In genomic region chrX:2262679-2263055, GRCh38 we compare ENCODE assay signal across 20 cellular contexts.
A peak's percentile ranks its signal among the peaks of the same experiment; 100 is the strongest.
DNase-seq lines count a peak whose midpoint lies in the region; ATAC-seq, FAIRE-seq and TF ChIP-seq lines count a peak whose summit lies in the region.
"Had no signal": no experiment of that assay in that cellular context is flagged by ENCODE, and none has a peak within 500 bp of the region (broad histone marks: within the 10 kb centered on the region; RNA-seq: fewer than 3 reads in every experiment).

No MANE protein-coding gene starts in this region.

- H4K20me1 ChIP-seq in GM12878 (ENCODE audit: control insufficient read depth, insufficient read depth): no peaks in the 10 kb centered on the region

- no peak for FAIRE-seq in GM12878 (lab: Jason Lieb, UNC)
- FAIRE-seq: urothelium cell line had no signal

- POLR2A ChIA-PET in GM12878 (lab: Charles Lee): no interaction called here

- H2AFZ ChIP-seq in GM12878 (ENCODE audit: control insufficient read depth, low read depth, low read length): no peak overlapping the region

- TF ChIP-seq CTCF in GM12878 (IDR thresholded peaks at IDR 0.05 in 2 of 3, conservative IDR thresholded peaks at IDR 0.05 in 1 of 3; ENCODE audit: control insufficient read depth in 2 of 3, extremely low read depth in 1 of 3, insufficient read depth in 1 of 3, low read depth in 3 of 3, low read length in 3 of 3): no peak
- no peak for TF ChIP-seq CTCF in lung (IDR thresholded peaks at IDR 0.05; ENCODE audit: control extremely low read depth, extremely low read depth)
- TF ChIP-seq CTCF in sigmoid colon (IDR thresholded peaks at IDR 0.05): no peak
- TF ChIP-seq CTCF in ascending aorta (IDR thresholded peaks at IDR 0.05): no peak

- peak; percentile 57 for DNase-seq in ELF-1 (ENCODE audit: low read depth, low spot score)
- DNase-seq in GM12878 (ENCODE audit: low read depth, low spot score): no peak
- no peak for DNase-seq in lung (ENCODE audit: low spot score)
- DNase-seq in sigmoid colon: peak; percentile 63
- no peak for DNase-seq in MV-4-11 (lab: John Stamatoyannopoulos, UW)
- DNase-seq in ascending aorta (ENCODE audit: low spot score in 2 of 2): no peak
- DNase-seq in left colon: no peak
- DNase-seq: activated CD4-positive, alpha-beta T cell treated with anti-CD3 and anti-CD28 coated beads for 1 hour; activated CD8-positive, alpha-beta memory T cell treated with anti-CD3 and anti-CD28 coated beads, Interleukin-2, amount 10 ng/mL, durations not matched to agents 7 days and 5 days; effector memory CD4-positive, alpha-beta T cell; EL; NCI-H1417 treated with DMSO at 0.1 percent for 48 hours; NCI-H2171 treated with DMSO at 0.1 percent for 48 hours; NCI-H748 treated with DMSO at 0.1 percent for 48 hours; OCI-M1; SJCRH30; T-helper 9 cell had no signal

- no peak for TF ChIP-seq EP300 in GM12878 (IDR thresholded peaks at IDR 0.05; ENCODE audit: borderline replicate concordance in 1 of 2, control insufficient read depth in 1 of 2, low read depth in 2 of 2, low read length in 2 of 2)
- TF ChIP-seq EP300 in sigmoid colon (IDR thresholded peaks at IDR 0.05): no peak

- H3K27me3 ChIP-seq in GM12878 (replicated peaks in 1 of 2; ENCODE audit: control insufficient read depth in 2 of 2, insufficient read depth in 2 of 2, low read length in 1 of 2) (no peaks in the 10 kb centered on the region), lung (ENCODE audit: control insufficient read depth, insufficient read depth) (no peaks in the 10 kb centered on the region), sigmoid colon (no peaks in the 10 kb centered on the region), ascending aorta (no peaks in the 10 kb centered on the region)
- H3K27me3 ChIP-seq: cardiac muscle cell, SJCRH30 had no signal

- H3K9ac ChIP-seq in GM12878 (ENCODE audit: control insufficient read depth, insufficient read depth, low read length): no peak overlapping the region

- no peak for TF ChIP-seq RAD21 in GM12878 (IDR thresholded peaks at IDR 0.05; ENCODE audit: insufficient read depth, low read depth, low read length)

- no peak overlapping the region for H3K4me2 ChIP-seq in GM12878 (ENCODE audit: control insufficient read depth, insufficient read depth)

- H3K4me1 ChIP-seq in GM12878 (ENCODE audit: control insufficient read depth, insufficient read depth, low read length) (no peaks in the 10 kb centered on the region; the same call in 1 of the 2 replicates), lung (ENCODE audit: control insufficient read depth in 2 of 2, insufficient read depth in 2 of 2, low read length in 2 of 2) (peaks cover 0 to 1% of the 10 kb centered on the region in 2 donors), sigmoid colon (peaks cover 0 to 11% (median 7%) of the 10 kb centered on the region in 4 donors), ascending aorta (no peaks in the 10 kb centered on the region)
- H3K4me1 ChIP-seq: SJCRH30 had no signal

- no peak overlapping the region for H3K4me3 ChIP-seq in GM12878
- no peak overlapping the region for H3K4me3 ChIP-seq in lung
- H3K4me3 ChIP-seq in sigmoid colon: no peak overlapping the region
- H3K4me3 ChIP-seq in ascending aorta: no peak overlapping the region
- H3K4me3 ChIP-seq: cardiac muscle cell, SJCRH30 had no signal

- no peak for TF ChIP-seq POLR2A in GM12878 (IDR thresholded peaks at IDR 0.05; ENCODE audit: low read depth, low read length)
- no peak for TF ChIP-seq POLR2A in sigmoid colon (IDR thresholded peaks at IDR 0.05)

- SMC1A ChIA-PET in GM12878 (lab: Charles Lee; ENCODE audit: uncharacterized antibody, unreplicated experiment): no interaction called here

- H3K36me3 ChIP-seq in GM12878 (ENCODE audit: control insufficient read depth in 2 of 2, insufficient read depth in 2 of 2, low read length in 1 of 2): no peaks in the 10 kb centered on the region; a peak in 2 of 4 replicates
- peaks cover 0 to 13% of the 10 kb centered on the region in 2 donors for H3K36me3 ChIP-seq in lung (ENCODE audit: control insufficient read depth in 2 of 2, insufficient read depth in 2 of 2, low read length in 2 of 2)
- peaks cover 0 to 18% (median 4%) of the 10 kb centered on the region in 4 donors for H3K36me3 ChIP-seq in sigmoid colon
- H3K36me3 ChIP-seq in ascending aorta: peaks cover 6 to 17% of the 10 kb centered on the region in 2 donors
- H3K36me3 ChIP-seq: cardiac muscle cell, SJCRH30 had no signal

- 95% methylated on average over 13 of the region's 13 CpGs for WGBS in GM12878 (ENCODE audit: insufficient coverage, insufficient replicate concordance, low lambda C conversion rate, missing lambda C conversion rate)
- WGBS in lung, 2 donors: 77 to 83% methylated on average over 13 of the region's 13 CpGs
- WGBS in sigmoid colon, 2 donors: 80 to 88% methylated on average over 13 of the region's 13 CpGs

- RAD21 ChIA-PET in GM12878 (lab: Charles Lee; ENCODE audit: unreplicated experiment): no interaction called here

- H3K79me2 ChIP-seq in GM12878 (ENCODE audit: control insufficient read depth, insufficient read depth, low read length): no peaks in the 10 kb centered on the region

- in situ Hi-C loops in GM12878 (cut with MboI): no loop called here

- CTCF ChIA-PET in GM12878 (lab: Yijun Ruan, JAX): no interaction called here

- H3K9me3 ChIP-seq in GM12878 (replicated peaks; ENCODE audit: control insufficient read depth, insufficient read depth, low read length) (no peaks in the 10 kb centered on the region), lung (ENCODE audit: control insufficient read depth in 2 of 2, insufficient read depth in 1 of 2, low read length in 1 of 2) (no peaks in the 10 kb centered on the region), sigmoid colon (no peaks in the 10 kb centered on the region), ascending aorta (no peaks in the 10 kb centered on the region)
- H3K9me3 ChIP-seq: SJCRH30 had no signal

- intact Hi-C loops in GM12878 (cut with micrococcal nuclease; ENCODE audit: unreplicated experiment) (no loop called here), sigmoid colon (cut with DNase I) (no loop called here), ascending aorta (cut with DNase I) (no loop called here), left colon (cut with DNase I, micrococcal nuclease) (no loop called here)

- BruUV-seq in GM12878 (replicated peaks; lab: Mats Ljungman, UMichigan): no TSS peak

- H3K27ac ChIP-seq in GM12878 (ENCODE audit: control insufficient read depth, insufficient read depth) (no peak overlapping the region), lung (ENCODE audit: low read depth in 1 of 2, low read length in 1 of 2) (no peak overlapping the region), sigmoid colon (no peak overlapping the region), ascending aorta (no peak overlapping the region)
- H3K27ac ChIP-seq: cardiac muscle cell, SJCRH30 had no signal

- ATAC-seq in GM12878 (peak; percentile 31), lung (ENCODE audit: insufficient read depth, low FRiP score) (peak; percentile 11), left colon (no peak), HG03196 (IDR thresholded peaks at IDR 0.05; ENCODE audit: unreplicated experiment) (no peak)
- ATAC-seq: activated CD8-positive, alpha-beta memory T cell treated with anti-CD3 and anti-CD28 coated beads, Interleukin-2, amount 10 ng/mL, durations not matched to agents 7 days and 5 days had no signal

TF ChIP-seq in GM12878, 131 proteins besides CTCF, POLR2A, EP300 and RAD21:
- TF ChIP-seq FOXK2 (IDR thresholded peaks at IDR 0.05) (no peak), ZSCAN29 (IDR thresholded peaks at IDR 0.05) (no peak), SMARCA5 (IDR thresholded peaks at IDR 0.05) (no peak), ZBTB4 (CRISPR knock-in tag; IDR thresholded peaks at IDR 0.05) (no peak), BACH1 (IDR thresholded peaks at IDR 0.05; ENCODE audit: borderline replicate concordance) (no peak)

Comparison
In these comparisons a context has a peak if more than half of its experiments do, and no peak if none do; other contexts are left out.
1. DNase-seq: peak in ELF-1 (single experiment) and sigmoid colon (single experiment); none in GM12878 (single experiment), lung (single experiment), MV-4-11 (single experiment), ascending aorta (0 of 2) and left colon (0 of 2).
2. ATAC-seq: peak in GM12878 (single experiment) and lung (single experiment); none in left colon (single experiment) and HG03196 (single experiment).